Comparison of ENCODE assay signal across 1 cellular context in the genomic region with DNA sequence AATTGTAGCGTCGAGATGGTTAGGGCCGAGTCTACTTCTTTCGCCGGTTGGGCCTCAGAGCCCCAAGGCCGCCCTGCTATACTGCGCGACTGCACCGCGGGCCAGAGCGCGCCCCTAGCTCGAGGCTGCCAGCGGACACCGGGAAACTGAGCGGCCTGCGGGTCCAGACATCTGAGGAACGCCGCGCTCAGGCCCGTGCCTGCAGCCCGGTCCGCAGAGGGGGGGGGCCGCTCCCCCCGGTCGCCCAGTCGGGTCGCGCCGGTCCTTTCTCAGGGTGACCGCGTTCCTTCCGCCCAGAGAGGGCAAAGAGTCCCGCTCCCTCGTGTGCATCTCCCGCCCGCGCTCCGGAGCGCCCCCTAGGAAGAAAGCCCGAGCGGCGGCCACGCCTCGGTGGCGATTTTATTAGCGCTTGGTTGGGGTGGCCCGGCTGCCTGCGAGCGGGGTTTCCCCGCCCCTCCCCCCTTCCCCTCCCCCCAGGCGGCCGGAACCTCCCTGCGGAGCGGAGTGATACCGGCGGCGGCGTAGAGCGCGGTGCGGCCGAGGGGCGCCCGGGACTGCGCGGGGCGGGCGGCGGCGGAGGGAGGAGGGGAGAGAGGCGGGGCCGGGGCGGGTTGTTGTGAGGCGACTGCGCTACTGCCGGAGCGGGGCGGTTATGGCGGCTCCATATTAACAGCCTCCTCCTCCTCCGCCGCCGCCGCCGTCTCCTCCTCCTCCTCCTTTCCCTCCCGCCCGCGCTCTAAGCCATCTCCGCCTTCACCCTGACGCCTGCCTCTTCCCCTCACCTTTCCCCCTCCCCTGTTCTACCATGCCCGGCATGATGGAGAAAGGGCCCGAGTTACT.
TF ChIP-seq lines count a peak whose summit lies in the region.

A gene (plus strand): TSS at position 611 of the 840 bp plus-strand sequence. CDS start 195 bp downstream, at position 806.

TF ChIP-seq in K562, 482 proteins besides CTCF, POLR2A, EP300 and RAD21 (continued from another document and continues in another):
- TF ChIP-seq, protein P1, sequence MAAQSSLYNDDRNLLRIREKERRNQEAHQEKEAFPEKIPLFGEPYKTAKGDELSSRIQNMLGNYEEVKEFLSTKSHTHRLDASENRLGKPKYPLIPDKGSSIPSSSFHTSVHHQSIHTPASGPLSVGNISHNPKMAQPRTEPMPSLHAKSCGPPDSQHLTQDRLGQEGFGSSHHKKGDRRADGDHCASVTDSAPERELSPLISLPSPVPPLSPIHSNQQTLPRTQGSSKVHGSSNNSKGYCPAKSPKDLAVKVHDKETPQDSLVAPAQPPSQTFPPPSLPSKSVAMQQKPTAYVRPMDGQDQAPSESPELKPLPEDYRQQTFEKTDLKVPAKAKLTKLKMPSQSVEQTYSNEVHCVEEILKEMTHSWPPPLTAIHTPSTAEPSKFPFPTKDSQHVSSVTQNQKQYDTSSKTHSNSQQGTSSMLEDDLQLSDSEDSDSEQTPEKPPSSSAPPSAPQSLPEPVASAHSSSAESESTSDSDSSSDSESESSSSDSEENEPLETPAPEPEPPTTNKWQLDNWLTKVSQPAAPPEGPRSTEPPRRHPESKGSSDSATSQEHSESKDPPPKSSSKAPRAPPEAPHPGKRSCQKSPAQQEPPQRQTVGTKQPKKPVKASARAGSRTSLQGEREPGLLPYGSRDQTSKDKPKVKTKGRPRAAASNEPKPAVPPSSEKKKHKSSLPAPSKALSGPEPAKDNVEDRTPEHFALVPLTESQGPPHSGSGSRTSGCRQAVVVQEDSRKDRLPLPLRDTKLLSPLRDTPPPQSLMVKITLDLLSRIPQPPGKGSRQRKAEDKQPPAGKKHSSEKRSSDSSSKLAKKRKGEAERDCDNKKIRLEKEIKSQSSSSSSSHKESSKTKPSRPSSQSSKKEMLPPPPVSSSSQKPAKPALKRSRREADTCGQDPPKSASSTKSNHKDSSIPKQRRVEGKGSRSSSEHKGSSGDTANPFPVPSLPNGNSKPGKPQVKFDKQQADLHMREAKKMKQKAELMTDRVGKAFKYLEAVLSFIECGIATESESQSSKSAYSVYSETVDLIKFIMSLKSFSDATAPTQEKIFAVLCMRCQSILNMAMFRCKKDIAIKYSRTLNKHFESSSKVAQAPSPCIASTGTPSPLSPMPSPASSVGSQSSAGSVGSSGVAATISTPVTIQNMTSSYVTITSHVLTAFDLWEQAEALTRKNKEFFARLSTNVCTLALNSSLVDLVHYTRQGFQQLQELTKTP (IDR thresholded peaks at IDR 0.05; ENCODE audit: low read depth in 1 of 2, partially characterized antibody in 2 of 2): peak in 1 of 2 experiments; percentile 65
- TF ChIP-seq RBM25 (IDR thresholded peaks at IDR 0.05; ENCODE audit: low read depth, low read length, severe bottlenecking) (peak; percentile 20), HDGF (IDR thresholded peaks at IDR 0.05) (no peak), RBFOX2 (IDR thresholded peaks at IDR 0.05; ENCODE audit: low read depth, low read length) (peak; percentile 95), SP2 (IDR thresholded peaks at IDR 0.05; ENCODE audit: extremely low read depth, low read depth, low read length, poor library complexity, severe bottlenecking) (no peak), RBM39 (optimal IDR thresholded peaks at IDR 0.05; ENCODE audit: low read depth, low read length) (no peak), POLR2G (IDR thresholded peaks at IDR 0.05; ENCODE audit: low read depth, low read length) (peak; percentile 89), ZNF212 (CRISPR knock-in tag; IDR thresholded peaks at IDR 0.05) (peak; percentile 84), TAL1 (IDR thresholded peaks at IDR 0.05) (no peak; the same call in 1 of the 2 replicates), MEF2A (IDR thresholded peaks at IDR 0.05; ENCODE audit: control insufficient read depth, low read depth, low read length) (no peak), DMBX1 (CRISPR knock-in tag; IDR thresholded peaks at IDR 0.05; ENCODE audit: borderline replicate concordance) (peak; percentile 51; the same call in 1 of the 2 replicates), ZNF695 (CRISPR knock-in tag; IDR thresholded peaks at IDR 0.05) (no peak), EP400 (IDR thresholded peaks at IDR 0.05) (peak; percentile 95), ZNF57 (CRISPR knock-in tag; IDR thresholded peaks at IDR 0.05) (no peak), SMARCA5 (IDR thresholded peaks at IDR 0.05) (peak; percentile 5; the same call in 1 of the 2 replicates), SLC30A9 (CRISPR knock-in tag; IDR thresholded peaks at IDR 0.05) (no peak), ZNF785 (CRISPR knock-in tag; IDR thresholded peaks at IDR 0.05) (no peak), ZNF586 (CRISPR knock-in tag; conservative IDR thresholded peaks at IDR 0.05) (no peak), ZNF445 (CRISPR knock-in tag; IDR thresholded peaks at IDR 0.05; ENCODE audit: low read depth) (no peak)
- TF ChIP-seq, protein P2, sequence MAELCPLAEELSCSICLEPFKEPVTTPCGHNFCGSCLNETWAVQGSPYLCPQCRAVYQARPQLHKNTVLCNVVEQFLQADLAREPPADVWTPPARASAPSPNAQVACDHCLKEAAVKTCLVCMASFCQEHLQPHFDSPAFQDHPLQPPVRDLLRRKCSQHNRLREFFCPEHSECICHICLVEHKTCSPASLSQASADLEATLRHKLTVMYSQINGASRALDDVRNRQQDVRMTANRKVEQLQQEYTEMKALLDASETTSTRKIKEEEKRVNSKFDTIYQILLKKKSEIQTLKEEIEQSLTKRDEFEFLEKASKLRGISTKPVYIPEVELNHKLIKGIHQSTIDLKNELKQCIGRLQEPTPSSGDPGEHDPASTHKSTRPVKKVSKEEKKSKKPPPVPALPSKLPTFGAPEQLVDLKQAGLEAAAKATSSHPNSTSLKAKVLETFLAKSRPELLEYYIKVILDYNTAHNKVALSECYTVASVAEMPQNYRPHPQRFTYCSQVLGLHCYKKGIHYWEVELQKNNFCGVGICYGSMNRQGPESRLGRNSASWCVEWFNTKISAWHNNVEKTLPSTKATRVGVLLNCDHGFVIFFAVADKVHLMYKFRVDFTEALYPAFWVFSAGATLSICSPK (IDR thresholded peaks at IDR 0.05; ENCODE audit: borderline replicate concordance): no peak
- TF ChIP-seq, protein P3, sequence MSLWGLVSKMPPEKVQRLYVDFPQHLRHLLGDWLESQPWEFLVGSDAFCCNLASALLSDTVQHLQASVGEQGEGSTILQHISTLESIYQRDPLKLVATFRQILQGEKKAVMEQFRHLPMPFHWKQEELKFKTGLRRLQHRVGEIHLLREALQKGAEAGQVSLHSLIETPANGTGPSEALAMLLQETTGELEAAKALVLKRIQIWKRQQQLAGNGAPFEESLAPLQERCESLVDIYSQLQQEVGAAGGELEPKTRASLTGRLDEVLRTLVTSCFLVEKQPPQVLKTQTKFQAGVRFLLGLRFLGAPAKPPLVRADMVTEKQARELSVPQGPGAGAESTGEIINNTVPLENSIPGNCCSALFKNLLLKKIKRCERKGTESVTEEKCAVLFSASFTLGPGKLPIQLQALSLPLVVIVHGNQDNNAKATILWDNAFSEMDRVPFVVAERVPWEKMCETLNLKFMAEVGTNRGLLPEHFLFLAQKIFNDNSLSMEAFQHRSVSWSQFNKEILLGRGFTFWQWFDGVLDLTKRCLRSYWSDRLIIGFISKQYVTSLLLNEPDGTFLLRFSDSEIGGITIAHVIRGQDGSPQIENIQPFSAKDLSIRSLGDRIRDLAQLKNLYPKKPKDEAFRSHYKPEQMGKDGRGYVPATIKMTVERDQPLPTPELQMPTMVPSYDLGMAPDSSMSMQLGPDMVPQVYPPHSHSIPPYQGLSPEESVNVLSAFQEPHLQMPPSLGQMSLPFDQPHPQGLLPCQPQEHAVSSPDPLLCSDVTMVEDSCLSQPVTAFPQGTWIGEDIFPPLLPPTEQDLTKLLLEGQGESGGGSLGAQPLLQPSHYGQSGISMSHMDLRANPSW (CRISPR knock-in tag; IDR thresholded peaks at IDR 0.05): no peak
- TF ChIP-seq, protein P4, sequence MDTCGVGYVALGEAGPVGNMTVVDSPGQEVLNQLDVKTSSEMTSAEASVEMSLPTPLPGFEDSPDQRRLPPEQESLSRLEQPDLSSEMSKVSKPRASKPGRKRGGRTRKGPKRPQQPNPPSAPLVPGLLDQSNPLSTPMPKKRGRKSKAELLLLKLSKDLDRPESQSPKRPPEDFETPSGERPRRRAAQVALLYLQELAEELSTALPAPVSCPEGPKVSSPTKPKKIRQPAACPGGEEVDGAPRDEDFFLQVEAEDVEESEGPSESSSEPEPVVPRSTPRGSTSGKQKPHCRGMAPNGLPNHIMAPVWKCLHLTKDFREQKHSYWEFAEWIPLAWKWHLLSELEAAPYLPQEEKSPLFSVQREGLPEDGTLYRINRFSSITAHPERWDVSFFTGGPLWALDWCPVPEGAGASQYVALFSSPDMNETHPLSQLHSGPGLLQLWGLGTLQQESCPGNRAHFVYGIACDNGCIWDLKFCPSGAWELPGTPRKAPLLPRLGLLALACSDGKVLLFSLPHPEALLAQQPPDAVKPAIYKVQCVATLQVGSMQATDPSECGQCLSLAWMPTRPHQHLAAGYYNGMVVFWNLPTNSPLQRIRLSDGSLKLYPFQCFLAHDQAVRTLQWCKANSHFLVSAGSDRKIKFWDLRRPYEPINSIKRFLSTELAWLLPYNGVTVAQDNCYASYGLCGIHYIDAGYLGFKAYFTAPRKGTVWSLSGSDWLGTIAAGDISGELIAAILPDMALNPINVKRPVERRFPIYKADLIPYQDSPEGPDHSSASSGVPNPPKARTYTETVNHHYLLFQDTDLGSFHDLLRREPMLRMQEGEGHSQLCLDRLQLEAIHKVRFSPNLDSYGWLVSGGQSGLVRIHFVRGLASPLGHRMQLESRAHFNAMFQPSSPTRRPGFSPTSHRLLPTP (IDR thresholded peaks at IDR 0.05; ENCODE audit: borderline replicate concordance, extremely low read depth, insufficient read length): no peak
- TF ChIP-seq, protein P5, sequence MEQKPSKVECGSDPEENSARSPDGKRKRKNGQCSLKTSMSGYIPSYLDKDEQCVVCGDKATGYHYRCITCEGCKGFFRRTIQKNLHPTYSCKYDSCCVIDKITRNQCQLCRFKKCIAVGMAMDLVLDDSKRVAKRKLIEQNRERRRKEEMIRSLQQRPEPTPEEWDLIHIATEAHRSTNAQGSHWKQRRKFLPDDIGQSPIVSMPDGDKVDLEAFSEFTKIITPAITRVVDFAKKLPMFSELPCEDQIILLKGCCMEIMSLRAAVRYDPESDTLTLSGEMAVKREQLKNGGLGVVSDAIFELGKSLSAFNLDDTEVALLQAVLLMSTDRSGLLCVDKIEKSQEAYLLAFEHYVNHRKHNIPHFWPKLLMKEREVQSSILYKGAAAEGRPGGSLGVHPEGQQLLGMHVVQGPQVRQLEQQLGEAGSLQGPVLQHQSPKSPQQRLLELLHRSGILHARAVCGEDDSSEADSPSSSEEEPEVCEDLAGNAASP (IDR thresholded peaks at IDR 0.05): no peak
- TF ChIP-seq, protein P6, sequence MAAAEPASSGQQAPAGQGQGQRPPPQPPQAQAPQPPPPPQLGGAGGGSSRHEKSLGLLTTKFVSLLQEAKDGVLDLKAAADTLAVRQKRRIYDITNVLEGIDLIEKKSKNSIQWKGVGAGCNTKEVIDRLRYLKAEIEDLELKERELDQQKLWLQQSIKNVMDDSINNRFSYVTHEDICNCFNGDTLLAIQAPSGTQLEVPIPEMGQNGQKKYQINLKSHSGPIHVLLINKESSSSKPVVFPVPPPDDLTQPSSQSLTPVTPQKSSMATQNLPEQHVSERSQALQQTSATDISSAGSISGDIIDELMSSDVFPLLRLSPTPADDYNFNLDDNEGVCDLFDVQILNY (CRISPR knock-in tag; IDR thresholded peaks at IDR 0.05): 0 out of 2 replicates have a peak, but pooled peaks have one; percentile 81
- TF ChIP-seq, protein P7, sequence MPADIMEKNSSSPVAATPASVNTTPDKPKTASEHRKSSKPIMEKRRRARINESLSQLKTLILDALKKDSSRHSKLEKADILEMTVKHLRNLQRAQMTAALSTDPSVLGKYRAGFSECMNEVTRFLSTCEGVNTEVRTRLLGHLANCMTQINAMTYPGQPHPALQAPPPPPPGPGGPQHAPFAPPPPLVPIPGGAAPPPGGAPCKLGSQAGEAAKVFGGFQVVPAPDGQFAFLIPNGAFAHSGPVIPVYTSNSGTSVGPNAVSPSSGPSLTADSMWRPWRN (IDR thresholded peaks at IDR 0.05; ENCODE audit: low read depth): no peak
- TF ChIP-seq, protein P8, sequence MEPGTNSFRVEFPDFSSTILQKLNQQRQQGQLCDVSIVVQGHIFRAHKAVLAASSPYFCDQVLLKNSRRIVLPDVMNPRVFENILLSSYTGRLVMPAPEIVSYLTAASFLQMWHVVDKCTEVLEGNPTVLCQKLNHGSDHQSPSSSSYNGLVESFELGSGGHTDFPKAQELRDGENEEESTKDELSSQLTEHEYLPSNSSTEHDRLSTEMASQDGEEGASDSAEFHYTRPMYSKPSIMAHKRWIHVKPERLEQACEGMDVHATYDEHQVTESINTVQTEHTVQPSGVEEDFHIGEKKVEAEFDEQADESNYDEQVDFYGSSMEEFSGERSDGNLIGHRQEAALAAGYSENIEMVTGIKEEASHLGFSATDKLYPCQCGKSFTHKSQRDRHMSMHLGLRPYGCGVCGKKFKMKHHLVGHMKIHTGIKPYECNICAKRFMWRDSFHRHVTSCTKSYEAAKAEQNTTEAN (CRISPR knock-in tag; IDR thresholded peaks at IDR 0.05): no peak
- TF ChIP-seq, protein P9, sequence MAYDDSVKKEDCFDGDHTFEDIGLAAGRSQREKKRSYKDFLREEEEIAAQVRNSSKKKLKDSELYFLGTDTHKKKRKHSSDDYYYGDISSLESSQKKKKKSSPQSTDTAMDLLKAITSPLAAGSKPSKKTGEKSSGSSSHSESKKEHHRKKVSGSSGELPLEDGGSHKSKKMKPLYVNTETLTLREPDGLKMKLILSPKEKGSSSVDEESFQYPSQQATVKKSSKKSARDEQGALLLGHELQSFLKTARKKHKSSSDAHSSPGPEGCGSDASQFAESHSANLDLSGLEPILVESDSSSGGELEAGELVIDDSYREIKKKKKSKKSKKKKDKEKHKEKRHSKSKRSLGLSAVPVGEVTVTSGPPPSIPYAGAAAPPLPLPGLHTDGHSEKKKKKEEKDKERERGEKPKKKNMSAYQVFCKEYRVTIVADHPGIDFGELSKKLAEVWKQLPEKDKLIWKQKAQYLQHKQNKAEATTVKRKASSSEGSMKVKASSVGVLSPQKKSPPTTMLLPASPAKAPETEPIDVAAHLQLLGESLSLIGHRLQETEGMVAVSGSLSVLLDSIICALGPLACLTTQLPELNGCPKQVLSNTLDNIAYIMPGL (CRISPR knock-in tag; IDR thresholded peaks at IDR 0.05): peak; percentile 89
- TF ChIP-seq, protein P10, sequence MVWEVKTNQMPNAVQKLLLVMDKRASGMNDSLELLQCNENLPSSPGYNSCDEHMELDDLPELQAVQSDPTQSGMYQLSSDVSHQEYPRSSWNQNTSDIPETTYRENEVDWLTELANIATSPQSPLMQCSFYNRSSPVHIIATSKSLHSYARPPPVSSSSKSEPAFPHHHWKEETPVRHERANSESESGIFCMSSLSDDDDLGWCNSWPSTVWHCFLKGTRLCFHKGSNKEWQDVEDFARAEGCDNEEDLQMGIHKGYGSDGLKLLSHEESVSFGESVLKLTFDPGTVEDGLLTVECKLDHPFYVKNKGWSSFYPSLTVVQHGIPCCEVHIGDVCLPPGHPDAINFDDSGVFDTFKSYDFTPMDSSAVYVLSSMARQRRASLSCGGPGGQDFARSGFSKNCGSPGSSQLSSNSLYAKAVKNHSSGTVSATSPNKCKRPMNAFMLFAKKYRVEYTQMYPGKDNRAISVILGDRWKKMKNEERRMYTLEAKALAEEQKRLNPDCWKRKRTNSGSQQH (CRISPR knock-in tag; IDR thresholded peaks at IDR 0.05): peak; percentile 91
- TF ChIP-seq, protein P11, sequence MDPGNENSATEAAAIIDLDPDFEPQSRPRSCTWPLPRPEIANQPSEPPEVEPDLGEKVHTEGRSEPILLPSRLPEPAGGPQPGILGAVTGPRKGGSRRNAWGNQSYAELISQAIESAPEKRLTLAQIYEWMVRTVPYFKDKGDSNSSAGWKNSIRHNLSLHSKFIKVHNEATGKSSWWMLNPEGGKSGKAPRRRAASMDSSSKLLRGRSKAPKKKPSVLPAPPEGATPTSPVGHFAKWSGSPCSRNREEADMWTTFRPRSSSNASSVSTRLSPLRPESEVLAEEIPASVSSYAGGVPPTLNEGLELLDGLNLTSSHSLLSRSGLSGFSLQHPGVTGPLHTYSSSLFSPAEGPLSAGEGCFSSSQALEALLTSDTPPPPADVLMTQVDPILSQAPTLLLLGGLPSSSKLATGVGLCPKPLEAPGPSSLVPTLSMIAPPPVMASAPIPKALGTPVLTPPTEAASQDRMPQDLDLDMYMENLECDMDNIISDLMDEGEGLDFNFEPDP (CRISPR knock-in tag; IDR thresholded peaks at IDR 0.05): 0 out of 2 replicates have a peak, but pooled peaks have one; percentile 28
